In the genomic region with DNA sequence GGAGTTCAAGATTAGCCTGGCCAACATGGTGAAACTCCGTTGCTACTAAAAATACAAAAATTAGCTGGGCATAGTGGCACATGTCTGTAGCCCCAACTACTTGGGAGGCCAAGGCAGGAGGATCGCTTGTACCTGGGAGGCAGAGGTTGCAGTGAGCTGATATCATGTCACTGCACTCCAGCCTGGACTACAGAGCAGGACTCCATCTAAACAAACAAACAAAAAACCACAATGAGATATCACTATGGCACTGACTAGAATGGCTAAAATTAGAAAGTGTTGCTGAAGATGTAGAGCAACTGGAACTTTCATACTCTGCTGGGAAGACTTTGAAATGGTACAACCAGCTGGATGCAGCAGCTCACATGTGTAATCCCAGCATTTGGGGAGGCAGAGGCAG, we compare ENCODE assay signal across 35 cellular contexts. TPM values are rescaled to one million over a fixed set of nuclear protein-coding genes. Genes with fewer than 3 reads are reported as not detected.
"Had no signal": no experiment of that assay in that cellular context is flagged by ENCODE, and none has a peak within 500 bp of the region (broad histone marks: within the 10 kb centered on the region; RNA-seq: fewer than 3 reads in every experiment).

No MANE protein-coding gene starts in this region.

- H3K4me3 ChIP-seq: colonic mucosa, esophagus muscularis mucosa, gastroesophageal sphincter, heart left ventricle, hepatocyte, lung, neural progenitor cell, ovary, psoas muscle, thoracic aorta, tibial nerve, upper lobe of left lung had no signal

- FAIRE-seq: kidney, small intestine, urothelium cell line had no signal

- H3K27ac ChIP-seq: colonic mucosa, epithelial cell of prostate, esophagus muscularis mucosa, foreskin keratinocyte, gastroesophageal sphincter, heart left ventricle, hepatocyte, neural progenitor cell, ovary, psoas muscle, thoracic aorta, tibial nerve, upper lobe of left lung had no signal

- H3K36me3 Mint-ChIP-seq: neural progenitor cell had no signal

- H3K9ac ChIP-seq: neural progenitor cell had no signal

- H3K4me2 ChIP-seq: hepatocyte, neural progenitor cell had no signal

- H3K4me3 Mint-ChIP-seq: dendritic cell treated with granulocyte-macrophage colony-stimulating factor and Interleukin-4, amounts not matched to agents 40 ng/mL and 50 ng/mL, for 4 days; endodermal cell; memory B cell; naive B cell; nephron; neural progenitor cell; stimulated activated naive B cell treated with anti-CD40 and anti-IgM and Interleukin-4, amounts not matched to agents 10 μg/mL and 1 μg/mL and 100 μg/mL, for 72 hours; stimulated activated naive CD8-positive, alpha-beta T cell treated with anti-CD3 and anti-CD28 coated beads, Interleukin-15, Interleukin-2, amounts not matched to agents 100 ng/mL and 50 ng/mL, for 24 hours had no signal

- H3K4me1 ChIP-seq: colonic mucosa, esophagus muscularis mucosa, foreskin keratinocyte, gastroesophageal sphincter, heart left ventricle, neural progenitor cell, psoas muscle, tibial nerve, upper lobe of left lung had no signal

- ATAC-seq: foreskin keratinocyte; gastroesophageal sphincter; heart left ventricle; left lobe of liver; psoas muscle; right cardiac atrium; stimulated activated naive B cell treated with anti-CD40 and anti-IgM and Interleukin-4, amounts not matched to agents 10 μg/mL and 1 μg/mL and 100 μg/mL, for 72 hours had no signal

- H3K27me3 ChIP-seq: colonic mucosa, foreskin keratinocyte, hepatocyte, ovary, upper lobe of left lung had no signal

- H3K9me3 ChIP-seq: colonic mucosa, esophagus muscularis mucosa, gastroesophageal sphincter, ovary, psoas muscle, thoracic aorta, tibial nerve, upper lobe of left lung had no signal

- H2AFZ ChIP-seq: hepatocyte, neural progenitor cell had no signal

- H3K79me2 ChIP-seq: hepatocyte had no signal

- H3K4me1 Mint-ChIP-seq: endodermal cell; memory B cell; naive B cell; nephron; neural progenitor cell; stimulated activated naive B cell treated with anti-CD40 and anti-IgM and Interleukin-4, amounts not matched to agents 10 μg/mL and 1 μg/mL and 100 μg/mL, for 72 hours had no signal

- H3K36me3 ChIP-seq: colonic mucosa, esophagus muscularis mucosa, gastroesophageal sphincter, heart left ventricle, neural progenitor cell, ovary, thoracic aorta, tibial nerve, upper lobe of left lung had no signal

- DNase-seq: colonic mucosa; effector CD8-positive, alpha-beta T cell; endodermal cell; foreskin keratinocyte; heart left ventricle; kidney; naive B cell; nucleus accumbens; ovary; posterior cingulate gyrus; psoas muscle; small intestine; stimulated activated CD4-positive, alpha-beta T cell treated with anti-CD3 and anti-CD28 coated beads, Interleukin-15, amount 100 ng/mL, for 24 hours; stimulated activated CD4-positive, alpha-beta T cell treated with anti-CD3 and anti-CD28 coated beads, Interleukin-2, amount 100 ng/mL, for 48 hours; stimulated activated naive B cell treated with anti-CD40 and anti-IgM and Interleukin-4, amounts not matched to agents 10 μg/mL and 1 μg/mL and 100 μg/mL, for 72 hours; upper lobe of left lung had no signal

- H3K27ac Mint-ChIP-seq: dendritic cell treated with granulocyte-macrophage colony-stimulating factor and Interleukin-4, amounts not matched to agents 40 ng/mL and 50 ng/mL, for 4 days; endodermal cell; memory B cell; naive B cell; nephron; neural progenitor cell; stimulated activated naive B cell treated with anti-CD40 and anti-IgM and Interleukin-4, amounts not matched to agents 10 μg/mL and 1 μg/mL and 100 μg/mL, for 72 hours; stimulated activated naive CD8-positive, alpha-beta T cell treated with anti-CD3 and anti-CD28 coated beads, Interleukin-15, Interleukin-2, amounts not matched to agents 100 ng/mL and 50 ng/mL, for 24 hours had no signal

RNA-seq across cellular contexts. Expression of gene TMEM95, which starts 19.4 kb away (rescaled TPM):
- total RNA-seq: colonic mucosa, endodermal cell, fibroblast of lung, foreskin keratinocyte, gastroesophageal sphincter, heart left ventricle, hepatocyte, kidney, left lobe of liver, liver, lung, mononuclear cell, ovary, psoas muscle, renal cortical epithelial cell, right cardiac atrium, thoracic aorta, tibial nerve had no signal
- polyA plus RNA-seq: fibroblast of lung, foreskin keratinocyte, heart left ventricle, hepatocyte, liver, lung, ovary, psoas muscle, right cardiac atrium, small intestine had no signal
